In the genomic region with DNA sequence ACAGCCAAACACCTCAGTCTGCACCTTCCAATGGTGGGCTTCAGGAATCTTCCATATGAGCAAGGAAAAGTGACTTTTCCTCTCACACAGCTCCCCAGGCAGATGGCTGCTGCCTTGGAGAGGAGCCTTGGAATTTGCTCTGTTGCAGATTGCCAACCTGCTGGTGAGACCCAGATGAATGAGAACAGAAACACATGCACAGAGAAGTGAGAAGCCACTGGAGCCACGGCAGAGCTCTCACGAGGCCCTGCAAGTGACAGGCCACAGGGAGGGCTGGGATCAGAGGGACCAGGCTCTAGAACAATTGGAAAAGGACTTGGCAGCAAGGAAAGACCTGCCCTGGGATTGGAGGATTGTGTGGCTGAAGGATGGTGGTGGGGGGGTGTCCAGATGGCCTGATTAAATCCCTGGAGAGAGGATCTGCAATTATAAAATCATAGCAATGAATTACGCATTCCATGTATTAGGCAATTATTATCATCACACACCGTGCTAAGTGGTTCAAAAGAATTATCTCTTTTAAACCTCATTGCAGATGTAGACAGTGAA, we compare ENCODE assay signal across 11 cellular contexts.
"Had no signal": no experiment of that assay in that cellular context is flagged by ENCODE, and none has a peak within 500 bp of the region (broad histone marks: within the 10 kb centered on the region; RNA-seq: fewer than 3 reads in every experiment).

No MANE protein-coding gene starts in this region.

- DNase-seq: activated CD4-positive, alpha-beta T cell treated with anti-CD3 and anti-CD28 coated beads for 4 hours; activated CD8-positive, alpha-beta memory T cell treated with anti-CD3 and anti-CD28 coated beads, Interleukin-2, amount 50 U/mL, for 48 hours; activated CD8-positive, alpha-beta T cell treated with anti-CD3 and anti-CD28 coated beads for 36 hours; activated naive CD8-positive, alpha-beta T cell treated with anti-CD3 and anti-CD28 coated beads, Interleukin-2, amount 50 U/mL, for 24 hours; gastrocnemius medialis; kidney glomerular epithelial cell; lower lobe of right lung; naive B cell; stimulated activated CD4-positive, alpha-beta T cell treated with anti-CD3 and anti-CD28 coated beads, Interleukin-4, amount 100 ng/mL, for 4 hours; stomach; T-helper 9 cell had no signal

- ATAC-seq: activated CD8-positive, alpha-beta T cell treated with anti-CD3 and anti-CD28 coated beads for 36 hours; activated naive CD8-positive, alpha-beta T cell treated with anti-CD3 and anti-CD28 coated beads, Interleukin-2, amount 50 U/mL, for 24 hours; gastrocnemius medialis; lower lobe of right lung had no signal
